1 cellular context compared by ENCODE assay signal in genomic region chr2:26838121-26838906, GRCh38.
TF ChIP-seq lines count a peak whose summit lies in the region.

No MANE protein-coding gene starts in this region.

TF ChIP-seq in K562, 482 proteins besides CTCF, POLR2A, EP300 and RAD21 (continued from another document and continues in another):
- TF ChIP-seq, protein P1, sequence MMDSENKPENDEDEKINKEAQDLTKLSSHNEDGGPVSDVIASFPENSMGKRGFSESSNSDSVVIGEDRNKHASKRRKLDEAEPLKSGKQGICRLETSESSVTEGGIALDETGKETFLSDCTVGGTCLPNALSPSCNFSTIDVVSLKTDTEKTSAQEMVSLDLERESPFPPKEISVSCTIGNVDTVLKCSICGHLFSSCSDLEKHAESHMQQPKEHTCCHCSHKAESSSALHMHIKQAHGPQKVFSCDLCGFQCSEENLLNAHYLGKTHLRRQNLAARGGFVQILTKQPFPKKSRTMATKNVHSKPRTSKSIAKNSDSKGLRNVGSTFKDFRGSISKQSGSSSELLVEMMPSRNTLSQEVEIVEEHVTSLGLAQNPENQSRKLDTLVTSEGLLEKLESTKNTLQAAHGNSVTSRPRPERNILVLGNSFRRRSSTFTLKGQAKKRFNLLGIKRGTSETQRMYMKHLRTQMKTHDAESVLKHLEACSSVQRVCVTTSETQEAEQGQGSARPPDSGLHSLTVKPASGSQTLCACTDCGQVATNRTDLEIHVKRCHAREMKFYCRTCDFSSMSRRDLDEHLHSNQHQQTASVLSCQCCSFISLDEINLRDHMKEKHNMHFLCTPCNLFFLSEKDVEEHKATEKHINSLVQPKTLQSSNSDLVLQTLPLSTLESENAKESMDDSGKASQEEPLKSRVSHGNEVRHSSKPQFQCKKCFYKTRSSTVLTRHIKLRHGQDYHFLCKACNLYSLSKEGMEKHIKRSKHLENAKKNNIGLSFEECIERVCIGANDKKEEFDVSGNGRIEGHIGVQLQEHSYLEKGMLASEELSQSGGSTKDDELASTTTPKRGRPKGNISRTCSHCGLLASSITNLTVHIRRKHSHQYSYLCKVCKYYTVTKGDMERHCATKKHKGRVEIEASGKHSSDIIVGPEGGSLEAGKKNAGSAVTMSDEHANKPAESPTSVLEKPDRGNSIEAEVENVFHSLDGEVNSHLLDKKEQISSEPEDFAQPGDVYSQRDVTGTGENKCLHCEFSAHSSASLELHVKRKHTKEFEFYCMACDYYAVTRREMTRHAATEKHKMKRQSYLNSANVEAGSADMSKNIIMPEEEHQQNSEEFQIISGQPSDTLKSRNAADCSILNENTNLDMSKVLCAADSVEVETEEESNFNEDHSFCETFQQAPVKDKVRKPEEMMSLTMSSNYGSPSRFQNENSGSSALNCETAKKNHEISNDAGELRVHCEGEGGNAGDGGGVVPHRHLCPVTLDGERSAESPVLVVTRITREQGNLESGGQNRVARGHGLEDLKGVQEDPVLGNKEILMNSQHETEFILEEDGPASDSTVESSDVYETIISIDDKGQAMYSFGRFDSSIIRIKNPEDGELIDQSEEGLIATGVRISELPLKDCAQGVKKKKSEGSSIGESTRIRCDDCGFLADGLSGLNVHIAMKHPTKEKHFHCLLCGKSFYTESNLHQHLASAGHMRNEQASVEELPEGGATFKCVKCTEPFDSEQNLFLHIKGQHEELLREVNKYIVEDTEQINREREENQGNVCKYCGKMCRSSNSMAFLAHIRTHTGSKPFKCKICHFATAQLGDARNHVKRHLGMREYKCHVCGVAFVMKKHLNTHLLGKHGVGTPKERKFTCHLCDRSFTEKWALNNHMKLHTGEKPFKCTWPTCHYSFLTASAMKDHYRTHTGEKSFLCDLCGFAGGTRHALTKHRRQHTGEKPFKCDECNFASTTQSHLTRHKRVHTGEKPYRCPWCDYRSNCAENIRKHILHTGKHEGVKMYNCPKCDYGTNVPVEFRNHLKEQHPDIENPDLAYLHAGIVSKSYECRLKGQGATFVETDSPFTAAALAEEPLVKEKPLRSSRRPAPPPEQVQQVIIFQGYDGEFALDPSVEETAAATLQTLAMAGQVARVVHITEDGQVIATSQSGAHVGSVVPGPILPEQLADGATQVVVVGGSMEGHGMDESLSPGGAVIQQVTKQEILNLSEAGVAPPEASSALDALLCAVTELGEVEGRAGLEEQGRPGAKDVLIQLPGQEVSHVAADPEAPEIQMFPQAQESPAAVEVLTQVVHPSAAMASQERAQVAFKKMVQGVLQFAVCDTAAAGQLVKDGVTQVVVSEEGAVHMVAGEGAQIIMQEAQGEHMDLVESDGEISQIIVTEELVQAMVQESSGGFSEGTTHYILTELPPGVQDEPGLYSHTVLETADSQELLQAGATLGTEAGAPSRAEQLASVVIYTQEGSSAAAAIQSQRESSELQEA (IDR thresholded peaks at IDR 0.05; ENCODE audit: low read depth), result no peak
- TF ChIP-seq RCOR1 (IDR thresholded peaks at IDR 0.05; ENCODE audit: borderline replicate concordance in 1 of 2, low read depth in 2 of 2, low read length in 2 of 2), result peak in 1 of 2 experiments; percentile 21; a peak in 1 of 4 replicates
- TF ChIP-seq TEAD1 (CRISPR knock-in tag; IDR thresholded peaks at IDR 0.05), result no peak
- TF ChIP-seq CREB1 (IDR thresholded peaks at IDR 0.05), result no peak
- no peak for TF ChIP-seq CREB1 (CRISPR knock-in tag; IDR thresholded peaks at IDR 0.05)
- no peak for TF ChIP-seq DEAF1 (CRISPR knock-in tag; IDR thresholded peaks at IDR 0.05)
- TF ChIP-seq, protein P2, sequence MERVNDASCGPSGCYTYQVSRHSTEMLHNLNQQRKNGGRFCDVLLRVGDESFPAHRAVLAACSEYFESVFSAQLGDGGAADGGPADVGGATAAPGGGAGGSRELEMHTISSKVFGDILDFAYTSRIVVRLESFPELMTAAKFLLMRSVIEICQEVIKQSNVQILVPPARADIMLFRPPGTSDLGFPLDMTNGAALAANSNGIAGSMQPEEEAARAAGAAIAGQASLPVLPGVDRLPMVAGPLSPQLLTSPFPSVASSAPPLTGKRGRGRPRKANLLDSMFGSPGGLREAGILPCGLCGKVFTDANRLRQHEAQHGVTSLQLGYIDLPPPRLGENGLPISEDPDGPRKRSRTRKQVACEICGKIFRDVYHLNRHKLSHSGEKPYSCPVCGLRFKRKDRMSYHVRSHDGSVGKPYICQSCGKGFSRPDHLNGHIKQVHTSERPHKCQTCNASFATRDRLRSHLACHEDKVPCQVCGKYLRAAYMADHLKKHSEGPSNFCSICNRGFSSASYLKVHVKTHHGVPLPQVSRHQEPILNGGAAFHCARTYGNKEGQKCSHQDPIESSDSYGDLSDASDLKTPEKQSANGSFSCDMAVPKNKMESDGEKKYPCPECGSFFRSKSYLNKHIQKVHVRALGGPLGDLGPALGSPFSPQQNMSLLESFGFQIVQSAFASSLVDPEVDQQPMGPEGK (CRISPR knock-in tag; IDR thresholded peaks at IDR 0.05; ENCODE audit: borderline replicate concordance), result no peak
- TF ChIP-seq CEBPG (CRISPR knock-in tag; IDR thresholded peaks at IDR 0.05), result no peak
- TF ChIP-seq CEBPG (tag; conservative IDR thresholded peaks at IDR 0.05 in 1 of 2, IDR thresholded peaks at IDR 0.05 in 1 of 2), result no peak
- 0 out of 2 replicates have a peak, but pooled peaks have one; percentile 10 for TF ChIP-seq ZNF311 (CRISPR knock-in tag; IDR thresholded peaks at IDR 0.05)
- no peak for TF ChIP-seq BDP1 (IDR thresholded peaks at IDR 0.05; ENCODE audit: insufficient read depth, insufficient read length)
- peak; percentile 42; the same call in 1 of the 2 replicates for TF ChIP-seq ZNF766 (CRISPR knock-in tag; conservative IDR thresholded peaks at IDR 0.05)
- no peak for TF ChIP-seq FIP1L1 (IDR thresholded peaks at IDR 0.05; ENCODE audit: low read depth, low read length, poor library complexity, severe bottlenecking)
- TF ChIP-seq THRAP3 (IDR thresholded peaks at IDR 0.05; ENCODE audit: borderline replicate concordance), result no peak
- no peak for TF ChIP-seq CBX5 (IDR thresholded peaks at IDR 0.05; ENCODE audit: borderline replicate concordance, low read depth)
- TF ChIP-seq ZFX (CRISPR knock-in tag; IDR thresholded peaks at IDR 0.05), result no peak
- no peak for TF ChIP-seq ETS2 (tag; IDR thresholded peaks at IDR 0.05; ENCODE audit: borderline replicate concordance, poor library complexity, severe bottlenecking)
- 0 out of 2 replicates have a peak, but pooled peaks have one; percentile 48 for TF ChIP-seq ZNF644 (tag; IDR thresholded peaks at IDR 0.05; ENCODE audit: low read depth)
- no peak for TF ChIP-seq NR2F6 (CRISPR knock-in tag; IDR thresholded peaks at IDR 0.05)
- peak in 1 of 3 experiments; percentile 19; a peak in 1 of 6 replicates for TF ChIP-seq ZBTB11 (CRISPR knock-in tag; IDR thresholded peaks at IDR 0.05)
- TF ChIP-seq RBM17 (IDR thresholded peaks at IDR 0.05; ENCODE audit: borderline replicate concordance, low read depth, low read length), result no peak
- TF ChIP-seq CBFA2T2 (conservative IDR thresholded peaks at IDR 0.05), result no peak
- TF ChIP-seq TCF7 (IDR thresholded peaks at IDR 0.05; ENCODE audit: borderline replicate concordance), result no peak
- no peak for TF ChIP-seq BRD9 (IDR thresholded peaks at IDR 0.05; ENCODE audit: low read depth, partially characterized antibody)
- TF ChIP-seq ZFP36 (IDR thresholded peaks at IDR 0.05; ENCODE audit: low read depth, low read length, partially characterized antibody), result no peak
- no peak for TF ChIP-seq KAT2B (IDR thresholded peaks at IDR 0.05; ENCODE audit: low read depth, low read length)
- TF ChIP-seq EHMT2 (IDR thresholded peaks at IDR 0.05), result peak; percentile 98
- no peak for TF ChIP-seq ZNF217 (CRISPR knock-in tag; IDR thresholded peaks at IDR 0.05)
- TF ChIP-seq, protein P3, sequence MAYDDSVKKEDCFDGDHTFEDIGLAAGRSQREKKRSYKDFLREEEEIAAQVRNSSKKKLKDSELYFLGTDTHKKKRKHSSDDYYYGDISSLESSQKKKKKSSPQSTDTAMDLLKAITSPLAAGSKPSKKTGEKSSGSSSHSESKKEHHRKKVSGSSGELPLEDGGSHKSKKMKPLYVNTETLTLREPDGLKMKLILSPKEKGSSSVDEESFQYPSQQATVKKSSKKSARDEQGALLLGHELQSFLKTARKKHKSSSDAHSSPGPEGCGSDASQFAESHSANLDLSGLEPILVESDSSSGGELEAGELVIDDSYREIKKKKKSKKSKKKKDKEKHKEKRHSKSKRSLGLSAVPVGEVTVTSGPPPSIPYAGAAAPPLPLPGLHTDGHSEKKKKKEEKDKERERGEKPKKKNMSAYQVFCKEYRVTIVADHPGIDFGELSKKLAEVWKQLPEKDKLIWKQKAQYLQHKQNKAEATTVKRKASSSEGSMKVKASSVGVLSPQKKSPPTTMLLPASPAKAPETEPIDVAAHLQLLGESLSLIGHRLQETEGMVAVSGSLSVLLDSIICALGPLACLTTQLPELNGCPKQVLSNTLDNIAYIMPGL (CRISPR knock-in tag; IDR thresholded peaks at IDR 0.05), result no peak
- TF ChIP-seq MED1 (CRISPR knock-in tag; IDR thresholded peaks at IDR 0.05; ENCODE audit: borderline replicate concordance), result no peak
- TF ChIP-seq HLTF (IDR thresholded peaks at IDR 0.05), result no peak
- TF ChIP-seq XRCC4 (IDR thresholded peaks at IDR 0.05; ENCODE audit: extremely low read depth, insufficient read depth, insufficient read length), result no peak
- TF ChIP-seq NR2C1 (IDR thresholded peaks at IDR 0.05), result no peak
- TF ChIP-seq NR2C1 (tag; IDR thresholded peaks at IDR 0.05), result no peak
- no peak for TF ChIP-seq KLF1 (tag; IDR thresholded peaks at IDR 0.05)
- no peak for TF ChIP-seq KAT8 (IDR thresholded peaks at IDR 0.05; ENCODE audit: low read depth)
- TF ChIP-seq ZNF79 (CRISPR knock-in tag; IDR thresholded peaks at IDR 0.05; ENCODE audit: low read depth), result no peak
- TF ChIP-seq HEY1 (CRISPR knock-in tag; IDR thresholded peaks at IDR 0.05; ENCODE audit: borderline replicate concordance), result no peak
- TF ChIP-seq ZNF140 (CRISPR knock-in tag; IDR thresholded peaks at IDR 0.05), result no peak
- no peak for TF ChIP-seq CSDE1 (IDR thresholded peaks at IDR 0.05)
- no peak for TF ChIP-seq NR3C1 (CRISPR knock-in tag; IDR thresholded peaks at IDR 0.05)
- TF ChIP-seq, protein P4, sequence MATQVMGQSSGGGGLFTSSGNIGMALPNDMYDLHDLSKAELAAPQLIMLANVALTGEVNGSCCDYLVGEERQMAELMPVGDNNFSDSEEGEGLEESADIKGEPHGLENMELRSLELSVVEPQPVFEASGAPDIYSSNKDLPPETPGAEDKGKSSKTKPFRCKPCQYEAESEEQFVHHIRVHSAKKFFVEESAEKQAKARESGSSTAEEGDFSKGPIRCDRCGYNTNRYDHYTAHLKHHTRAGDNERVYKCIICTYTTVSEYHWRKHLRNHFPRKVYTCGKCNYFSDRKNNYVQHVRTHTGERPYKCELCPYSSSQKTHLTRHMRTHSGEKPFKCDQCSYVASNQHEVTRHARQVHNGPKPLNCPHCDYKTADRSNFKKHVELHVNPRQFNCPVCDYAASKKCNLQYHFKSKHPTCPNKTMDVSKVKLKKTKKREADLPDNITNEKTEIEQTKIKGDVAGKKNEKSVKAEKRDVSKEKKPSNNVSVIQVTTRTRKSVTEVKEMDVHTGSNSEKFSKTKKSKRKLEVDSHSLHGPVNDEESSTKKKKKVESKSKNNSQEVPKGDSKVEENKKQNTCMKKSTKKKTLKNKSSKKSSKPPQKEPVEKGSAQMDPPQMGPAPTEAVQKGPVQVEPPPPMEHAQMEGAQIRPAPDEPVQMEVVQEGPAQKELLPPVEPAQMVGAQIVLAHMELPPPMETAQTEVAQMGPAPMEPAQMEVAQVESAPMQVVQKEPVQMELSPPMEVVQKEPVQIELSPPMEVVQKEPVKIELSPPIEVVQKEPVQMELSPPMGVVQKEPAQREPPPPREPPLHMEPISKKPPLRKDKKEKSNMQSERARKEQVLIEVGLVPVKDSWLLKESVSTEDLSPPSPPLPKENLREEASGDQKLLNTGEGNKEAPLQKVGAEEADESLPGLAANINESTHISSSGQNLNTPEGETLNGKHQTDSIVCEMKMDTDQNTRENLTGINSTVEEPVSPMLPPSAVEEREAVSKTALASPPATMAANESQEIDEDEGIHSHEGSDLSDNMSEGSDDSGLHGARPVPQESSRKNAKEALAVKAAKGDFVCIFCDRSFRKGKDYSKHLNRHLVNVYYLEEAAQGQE (CRISPR knock-in tag; IDR thresholded peaks at IDR 0.05; ENCODE audit: low read depth), result peak; percentile 92
- TF ChIP-seq MAZ (CRISPR knock-in tag; conservative IDR thresholded peaks at IDR 0.05 in 1 of 2, IDR thresholded peaks at IDR 0.05 in 1 of 2), result peak in 1 of 2 experiments; percentile 22; a peak in 1 of 4 replicates
- no peak for TF ChIP-seq RUNX1 (IDR thresholded peaks at IDR 0.05; ENCODE audit: low read depth)
